10 cellular contexts compared by ENCODE assay signal in genomic region chr7:81488210-81488609, GRCh38.
"Had no signal": no experiment of that assay in that cellular context is flagged by ENCODE, and none has a peak within 500 bp of the region (broad histone marks: within the 10 kb centered on the region; RNA-seq: fewer than 3 reads in every experiment).

No MANE protein-coding gene starts in this region.

- DNase-seq: activated CD4-positive, alpha-beta T cell treated with anti-CD3 and anti-CD28 coated beads, Interleukin-2, amount 10 ng/mL, durations not matched to agents 7 days and 5 days; activated effector memory CD4-positive, alpha-beta T cell treated with Interleukin-2 at 50 U/mL for 16 hours; body of pancreas; effector memory CD8-positive, alpha-beta T cell; hippocampal formation; lower lobe of right lung; naive B cell; posterior cingulate gyrus had no signal

- H3K4me3 ChIP-seq: body of pancreas, lower lobe of right lung, right atrium auricular region, skin epidermis had no signal

- ATAC-seq: body of pancreas; effector memory CD8-positive, alpha-beta T cell had no signal
